Comparison of ENCODE assay signal across 41 cellular contexts in genomic region chr18:29648891-29649290, GRCh38.
"Had no signal": no experiment of that assay in that cellular context is flagged by ENCODE, and none has a peak within 500 bp of the region (broad histone marks: within the 10 kb centered on the region; RNA-seq: fewer than 3 reads in every experiment).

No MANE protein-coding gene starts in this region.

- H3K4me1 Mint-ChIP-seq: activated naive CD4-positive, alpha-beta T cell treated with anti-CD3 and anti-CD28 coated beads, Interleukin-2, amount 10 ng/mL, durations not matched to agents 7 days and 5 days; activated naive CD4-positive, alpha-beta T cell treated with anti-CD3 and anti-CD28 coated beads, Interleukin-2, amount 50 U/mL, for 24 hours; activated naive CD8-positive, alpha-beta T cell treated with anti-CD3 and anti-CD28 coated beads for 36 hours; activated naive CD8-positive, alpha-beta T cell treated with anti-CD3 and anti-CD28 coated beads, Interleukin-2, amount 10 ng/mL, durations not matched to agents 7 days and 5 days; activated naive CD8-positive, alpha-beta T cell treated with anti-CD3 and anti-CD28 coated beads, Interleukin-2, amount 50 U/mL, for 24 hours; activated T-helper 17 cell treated with anti-CD3 and anti-CD28 coated beads, Interleukin-2, amount 50 U/mL, for 72 hours; brain; central memory CD8-positive, alpha-beta T cell had no signal

- H3K4me3 Mint-ChIP-seq: activated naive CD4-positive, alpha-beta T cell treated with anti-CD3 and anti-CD28 coated beads for 36 hours; activated naive CD4-positive, alpha-beta T cell treated with anti-CD3 and anti-CD28 coated beads, Interleukin-2, amount 10 ng/mL, durations not matched to agents 7 days and 5 days; activated naive CD4-positive, alpha-beta T cell treated with anti-CD3 and anti-CD28 coated beads, Interleukin-2, amount 50 U/mL, for 24 hours; activated naive CD8-positive, alpha-beta T cell; activated naive CD8-positive, alpha-beta T cell treated with anti-CD3 and anti-CD28 coated beads for 36 hours; activated naive CD8-positive, alpha-beta T cell treated with anti-CD3 and anti-CD28 coated beads, Interleukin-2, amount 10 ng/mL, durations not matched to agents 7 days and 5 days; activated naive CD8-positive, alpha-beta T cell treated with anti-CD3 and anti-CD28 coated beads, Interleukin-2, amount 50 U/mL, for 24 hours; activated T-cell treated with anti-CD3 and anti-CD28 coated beads, Interleukin-2, amount 50 U/mL, for 24 hours; activated T-cell treated with anti-CD3 and anti-CD28 coated beads, Interleukin-2, amount 50 U/mL, for 4 hours; activated T-cell treated with anti-CD3 and anti-CD28 coated beads, Interleukin-2, amount 50 U/mL, for 72 hours; activated T-helper 1 cell treated with anti-CD3 and anti-CD28 coated beads, Interleukin-12 subunit alpha, Interleukin-12 subunit beta, Interleukin-2, Interleukin-4 antibody, amounts not matched to agents 30 ng/mL and 10 ng/mL and 1 ng/mL, durations not matched to agents 14 hours and 24 hours and 36 hours; activated T-helper 17 cell treated with anti-CD3 and anti-CD28 coated beads, Interleukin-2, amount 50 U/mL, for 72 hours; brain; central memory CD8-positive, alpha-beta T cell had no signal

- ATAC-seq: activated naive CD4-positive, alpha-beta T cell treated with anti-CD3 and anti-CD28 coated beads, Interleukin-2, amount 50 U/mL, for 72 hours; activated naive CD8-positive, alpha-beta T cell treated with anti-CD3 and anti-CD28 coated beads, Interleukin-2, amount 50 U/mL, for 24 hours; activated T-cell treated with anti-CD3 and anti-CD28 coated beads, Interleukin-2, amount 50 U/mL, for 4 hours; activated T-cell treated with anti-CD3 and anti-CD28 coated beads, Interleukin-2, amount 50 U/mL, for 72 hours; activated T-helper 17 cell treated with anti-CD3 and anti-CD28 coated beads, Interleukin-2, amount 50 U/mL, for 72 hours; body of pancreas had no signal

- H3K9me3 ChIP-seq: adrenal gland, ascending aorta, body of pancreas, breast epithelium had no signal

- DNase-seq: activated effector memory CD4-positive, alpha-beta T cell treated with anti-CD3 and anti-CD28 coated beads, Interleukin-2, amount 50 U/mL, for 16 hours; activated effector memory CD4-positive, alpha-beta T cell treated with Interleukin-2 at 50 U/mL for 16 hours; activated gamma-delta T cell; activated gamma-delta T cell treated with Interleukin-2 at 50 U/mL for 16 hours; activated naive CD4-positive, alpha-beta T cell; activated naive CD4-positive, alpha-beta T cell treated with anti-CD3 and anti-CD28 coated beads for 36 hours; activated naive CD4-positive, alpha-beta T cell treated with anti-CD3 and anti-CD28 coated beads, Interleukin-2, amount 10 ng/mL, durations not matched to agents 7 days and 5 days; activated naive CD4-positive, alpha-beta T cell treated with anti-CD3 and anti-CD28 coated beads, Interleukin-2, amount 50 U/mL, for 16 hours; activated naive CD4-positive, alpha-beta T cell treated with Interleukin-2 at 50 U/mL for 16 hours; activated naive CD8-positive, alpha-beta T cell treated with anti-CD3 and anti-CD28 coated beads for 36 hours; activated naive CD8-positive, alpha-beta T cell treated with anti-CD3 and anti-CD28 coated beads, Interleukin-2, amount 10 ng/mL, durations not matched to agents 7 days and 5 days; activated naive CD8-positive, alpha-beta T cell treated with anti-CD3 and anti-CD28 coated beads, Interleukin-2, amount 50 U/mL, for 24 hours; activated T-cell treated with anti-CD3 and anti-CD28 coated beads for 4 hours; activated T-cell treated with anti-CD3 and anti-CD28 coated beads, Interleukin-2, amount 50 U/mL, for 1 hour; activated T-cell treated with anti-CD3 and anti-CD28 coated beads, Interleukin-2, amount 50 U/mL, for 24 hours; activated T-cell treated with anti-CD3 and anti-CD28 coated beads, Interleukin-2, amount 50 U/mL, for 4 hours; activated T-cell treated with anti-CD3 and anti-CD28 coated beads, Interleukin-2, amount 50 U/mL, for 48 hours; activated T-cell treated with anti-CD3 and anti-CD28 coated beads, Interleukin-2, amount 50 U/mL, for 72 hours; adrenal gland; amniotic stem cell; amygdala; anterior cingulate cortex; aorta; body of pancreas; brain microvascular endothelial cell; caudate nucleus; central memory CD4-positive, alpha-beta T cell; cerebellar nuclear complex had no signal

- H3K27ac Mint-ChIP-seq: activated naive CD4-positive, alpha-beta T cell treated with anti-CD3 and anti-CD28 coated beads for 36 hours; activated naive CD4-positive, alpha-beta T cell treated with anti-CD3 and anti-CD28 coated beads, Interleukin-2, amount 10 ng/mL, durations not matched to agents 7 days and 5 days; activated naive CD4-positive, alpha-beta T cell treated with anti-CD3 and anti-CD28 coated beads, Interleukin-2, amount 50 U/mL, for 24 hours; activated naive CD4-positive, alpha-beta T cell treated with anti-CD3 and anti-CD28 coated beads, Interleukin-2, amount 50 U/mL, for 72 hours; activated naive CD8-positive, alpha-beta T cell; activated naive CD8-positive, alpha-beta T cell treated with anti-CD3 and anti-CD28 coated beads for 36 hours; activated naive CD8-positive, alpha-beta T cell treated with anti-CD3 and anti-CD28 coated beads, Interleukin-2, amount 10 ng/mL, durations not matched to agents 7 days and 5 days; activated naive CD8-positive, alpha-beta T cell treated with anti-CD3 and anti-CD28 coated beads, Interleukin-2, amount 50 U/mL, for 24 hours; activated T-cell treated with anti-CD3 and anti-CD28 coated beads, Interleukin-2, amount 50 U/mL, for 24 hours; activated T-cell treated with anti-CD3 and anti-CD28 coated beads, Interleukin-2, amount 50 U/mL, for 72 hours; activated T-helper 1 cell treated with anti-CD3 and anti-CD28 coated beads, Interleukin-12 subunit alpha, Interleukin-12 subunit beta, Interleukin-2, Interleukin-4 antibody, amounts not matched to agents 30 ng/mL and 10 ng/mL and 1 ng/mL, durations not matched to agents 14 hours and 24 hours and 36 hours; activated T-helper 17 cell treated with anti-CD3 and anti-CD28 coated beads, Interleukin-2, amount 50 U/mL, for 72 hours; activated T-helper 2 cell treated with anti-CD3 and anti-CD28 coated beads, Interferon-gamma antibody, Interleukin-2, Interleukin-4, amounts not matched to agents 10 μg/mL and 5 μg/mL and 100 μg/mL, durations not matched to agents 14 hours and 24 hours and 36 hours; brain had no signal

- H3K9me3 Mint-ChIP-seq: brain had no signal

- H3K27me3 ChIP-seq: adrenal gland, ascending aorta, body of pancreas, brain microvascular endothelial cell, breast epithelium, cardiac muscle cell had no signal

- H3K36me3 Mint-ChIP-seq: activated naive CD4-positive, alpha-beta T cell treated with anti-CD3 and anti-CD28 coated beads, Interleukin-2, amount 10 ng/mL, durations not matched to agents 7 days and 5 days; activated naive CD4-positive, alpha-beta T cell treated with anti-CD3 and anti-CD28 coated beads, Interleukin-2, amount 50 U/mL, for 24 hours; activated naive CD8-positive, alpha-beta T cell; activated naive CD8-positive, alpha-beta T cell treated with anti-CD3 and anti-CD28 coated beads for 36 hours; activated naive CD8-positive, alpha-beta T cell treated with anti-CD3 and anti-CD28 coated beads, Interleukin-2, amount 10 ng/mL, durations not matched to agents 7 days and 5 days; brain had no signal

- H3K4me3 ChIP-seq: adrenal gland, ascending aorta, body of pancreas, breast epithelium, cardiac muscle cell had no signal

- H3K27me3 Mint-ChIP-seq: activated naive CD4-positive, alpha-beta T cell treated with anti-CD3 and anti-CD28 coated beads, Interleukin-2, amount 10 ng/mL, durations not matched to agents 7 days and 5 days; activated naive CD4-positive, alpha-beta T cell treated with anti-CD3 and anti-CD28 coated beads, Interleukin-2, amount 50 U/mL, for 24 hours; activated naive CD8-positive, alpha-beta T cell; activated naive CD8-positive, alpha-beta T cell treated with anti-CD3 and anti-CD28 coated beads for 36 hours; activated naive CD8-positive, alpha-beta T cell treated with anti-CD3 and anti-CD28 coated beads, Interleukin-2, amount 10 ng/mL, durations not matched to agents 7 days and 5 days; activated naive CD8-positive, alpha-beta T cell treated with anti-CD3 and anti-CD28 coated beads, Interleukin-2, amount 50 U/mL, for 24 hours; activated T-cell treated with anti-CD3 and anti-CD28 coated beads, Interleukin-2, amount 50 U/mL, for 24 hours; activated T-helper 17 cell treated with anti-CD3 and anti-CD28 coated beads, Interleukin-2, amount 50 U/mL, for 72 hours; brain; central memory CD8-positive, alpha-beta T cell had no signal

- FAIRE-seq: astrocyte, bronchial epithelial cell had no signal

- H3K27ac ChIP-seq: adrenal gland, ascending aorta, body of pancreas, brain microvascular endothelial cell, breast epithelium, cardiac muscle cell had no signal

- H3K36me3 ChIP-seq: adrenal gland, ascending aorta, brain microvascular endothelial cell, breast epithelium, cardiac muscle cell had no signal

- H3K4me1 ChIP-seq: adrenal gland, ascending aorta, body of pancreas, breast epithelium had no signal
